ENCODE assay signal across 1 cellular context in genomic region chr1:169144941-169145626, GRCh38.
A peak's percentile ranks its signal among the peaks of the same experiment; 100 is the strongest.
TF ChIP-seq lines count a peak whose summit lies in the region.

No MANE protein-coding gene starts in this region.

TF ChIP-seq in HepG2, 621 proteins besides CTCF, POLR2A, EP300 and RAD21 (continued from another document):
- 0 out of 2 replicates have a peak, but pooled peaks have one; percentile 26 for TF ChIP-seq REPIN1 (CRISPR knock-in tag; IDR thresholded peaks at IDR 0.05; ENCODE audit: borderline replicate concordance, low read depth)
- no peak for TF ChIP-seq XBP1 (CRISPR knock-in tag; IDR thresholded peaks at IDR 0.05)
- TF ChIP-seq PPARG (CRISPR knock-in tag; conservative IDR thresholded peaks at IDR 0.05): 0 out of 2 replicates have a peak, but pooled peaks have one; percentile 8
- TF ChIP-seq FOXP4 (CRISPR knock-in tag; IDR thresholded peaks at IDR 0.05): peak; percentile 48
- TF ChIP-seq PHF21A (CRISPR knock-in tag; IDR thresholded peaks at IDR 0.05): 0 out of 2 replicates have a peak, but pooled peaks have one; percentile 2
- 0 out of 2 replicates have a peak, but pooled peaks have one; percentile 8 for TF ChIP-seq RXRB (CRISPR knock-in tag; IDR thresholded peaks at IDR 0.05; ENCODE audit: borderline replicate concordance)
- 0 out of 2 replicates have a peak, but pooled peaks have one; percentile 19 for TF ChIP-seq DRAP1 (CRISPR knock-in tag; IDR thresholded peaks at IDR 0.05)
- peak; percentile 46; the same call in 1 of the 2 replicates for TF ChIP-seq AHDC1 (CRISPR knock-in tag; IDR thresholded peaks at IDR 0.05; ENCODE audit: borderline replicate concordance)
- no peak for TF ChIP-seq GTF3A (CRISPR knock-in tag; conservative IDR thresholded peaks at IDR 0.05)
- TF ChIP-seq IRF2 (CRISPR knock-in tag; IDR thresholded peaks at IDR 0.05): peak; percentile 31; the same call in 1 of the 2 replicates
- peak; percentile 77 for TF ChIP-seq ARID5B (CRISPR knock-in tag; IDR thresholded peaks at IDR 0.05)
- TF ChIP-seq KDM6A (CRISPR knock-in tag; IDR thresholded peaks at IDR 0.05; ENCODE audit: low read depth): 0 out of 2 replicates have a peak, but pooled peaks have one; percentile 64
- TF ChIP-seq PHF5A (CRISPR knock-in tag; IDR thresholded peaks at IDR 0.05; ENCODE audit: low read depth, unreplicated experiment): peak; percentile 40
- no peak for TF ChIP-seq ZNF644 (CRISPR knock-in tag; IDR thresholded peaks at IDR 0.05; ENCODE audit: low read depth)
